12 cellular contexts compared by ENCODE assay signal in the genomic region with DNA sequence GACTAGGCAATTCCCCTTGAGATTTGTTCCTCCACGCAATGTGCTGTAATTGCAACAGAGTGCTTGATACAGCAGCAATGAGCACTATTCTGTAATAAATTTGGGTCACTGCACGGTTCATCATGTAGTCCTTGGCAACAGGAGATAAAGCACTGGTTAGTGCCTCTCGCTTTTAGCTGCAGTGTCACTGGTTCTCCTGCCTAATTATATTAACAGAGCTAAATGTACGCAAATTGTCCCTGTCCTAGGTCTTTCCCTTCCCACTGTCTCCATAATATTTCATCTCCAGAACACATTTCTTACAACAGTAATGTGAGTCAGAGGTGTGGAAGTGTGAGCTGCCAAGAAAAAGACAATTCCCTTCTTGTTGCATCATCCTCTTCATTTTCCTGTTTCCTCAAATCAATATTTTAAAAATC.
DNase-seq lines count a peak whose midpoint lies in the region; ATAC-seq and TF ChIP-seq lines count a peak whose summit lies in the region.
"Had no signal": no experiment of that assay in that cellular context is flagged by ENCODE, and none has a peak within 500 bp of the region (broad histone marks: within the 10 kb centered on the region; RNA-seq: fewer than 3 reads in every experiment).

No MANE protein-coding gene starts in this region.

- no peak overlapping the region for H3K4me3 ChIP-seq in astrocyte of the spinal cord (ENCODE audit: low read depth, low read length)

- no peak overlapping the region for H3K4me3 Mint-ChIP-seq in glutamatergic neuron (ENCODE audit: unreplicated experiment)

- no peaks in the 10 kb centered on the region for H3K36me3 Mint-ChIP-seq in glutamatergic neuron (ENCODE audit: unreplicated experiment)

- no peak for TF ChIP-seq CTCF in astrocyte of the spinal cord (IDR thresholded peaks at IDR 0.05; ENCODE audit: low read depth, low read length)
- no peak for TF ChIP-seq CTCF in glutamatergic neuron (IDR thresholded peaks at IDR 0.05; ENCODE audit: partially characterized antibody, unreplicated experiment)

- ATAC-seq in Right ventricle myocardium superior (ENCODE audit: poor library complexity) (peak; percentile 84), GM21526 (IDR thresholded peaks at IDR 0.05; ENCODE audit: low FRiP score, unreplicated experiment) (no peak)

- in situ Hi-C loops in astrocyte of the spinal cord (cut with HindIII; ENCODE audit: low sequenced_read_pairs): no loop called here

- peak overlapping the region; percentile 54 for H3K27ac Mint-ChIP-seq in glutamatergic neuron (ENCODE audit: unreplicated experiment)

- H3K27me3 Mint-ChIP-seq in glutamatergic neuron (ENCODE audit: unreplicated experiment): no peaks in the 10 kb centered on the region

- H3K9me3 Mint-ChIP-seq in glutamatergic neuron (ENCODE audit: unreplicated experiment): no peaks in the 10 kb centered on the region

- H3K4me1 Mint-ChIP-seq in glutamatergic neuron (ENCODE audit: low read depth, unreplicated experiment): peaks cover 17% of the 10 kb centered on the region

- no peak for DNase-seq in Right ventricle myocardium superior
- no peak for DNase-seq in cardiac septum (ENCODE audit: low spot score)
- DNase-seq in astrocyte of the spinal cord (ENCODE audit: low read depth, low spot score): peak; percentile 79
- no peak for DNase-seq in glutamatergic neuron
- no peak for DNase-seq in inferior parietal cortex (ENCODE audit: extremely low spot score)
- DNase-seq in activated CD8-positive, alpha-beta memory T cell treated with anti-CD3 and anti-CD28 coated beads, Interleukin-2, amount 50 U/mL, for 4 hours: no peak
- no peak for DNase-seq in activated CD4-positive, alpha-beta T cell treated with anti-CD3 and anti-CD28 coated beads for 48 hours
- DNase-seq: AML-193, foreskin melanocyte, GDM1, NCI-H2081 treated with DMSO at 0.1 percent for 48 hours had no signal

- intact Hi-C loops in Right ventricle myocardium superior (cut with DNase I): no loop called here
- intact Hi-C loops in cardiac septum (cut with DNase I): no loop called here
